Comparison of ENCODE assay signal across 21 cellular contexts in genomic region chr18:58712930-58713329, GRCh38.
"Had no signal": no experiment of that assay in that cellular context is flagged by ENCODE, and none has a peak within 500 bp of the region (broad histone marks: within the 10 kb centered on the region; RNA-seq: fewer than 3 reads in every experiment).

No MANE protein-coding gene starts in this region.

- DNase-seq: activated CD4-positive, alpha-beta T cell treated with anti-CD3 and anti-CD28 coated beads, Interleukin-2, amount 10 ng/mL, durations not matched to agents 7 days and 5 days; activated CD8-positive, alpha-beta memory T cell treated with anti-CD3 and anti-CD28 coated beads for 24 hours; activated CD8-positive, alpha-beta memory T cell treated with anti-CD3 and anti-CD28 coated beads, Interleukin-2, amount 50 U/mL, for 48 hours; activated gamma-delta T cell; activated naive CD8-positive, alpha-beta T cell treated with anti-CD3 and anti-CD28 coated beads, Interleukin-2, amount 10 ng/mL, durations not matched to agents 7 days and 5 days; cortex of kidney; heart right ventricle; islet precursor cell; left cardiac atrium; posterior cingulate gyrus; sigmoid colon; stimulated activated CD4-positive, alpha-beta T cell treated with anti-CD3 and anti-CD28 coated beads, Interleukin-15, amount 100 ng/mL, for 24 hours; stimulated activated naive B cell treated with anti-CD40 and anti-IgM and Interleukin-4, amounts not matched to agents 10 μg/mL and 1 μg/mL and 100 μg/mL, for 72 hours; SW 1271; trophoblast cell; uterus had no signal

- H3K4me3 Mint-ChIP-seq: activated CD4-positive, alpha-beta T cell treated with anti-CD3 and anti-CD28 coated beads, Interleukin-2, amount 10 ng/mL, durations not matched to agents 7 days and 5 days; activated naive CD8-positive, alpha-beta T cell treated with anti-CD3 and anti-CD28 coated beads, Interleukin-2, amount 10 ng/mL, durations not matched to agents 7 days and 5 days; activated T-helper 1 cell treated with anti-CD3 and anti-CD28 coated beads, Interleukin-12 subunit alpha, Interleukin-12 subunit beta, Interleukin-2, Interleukin-4 antibody, amounts not matched to agents 30 ng/mL and 10 ng/mL and 1 ng/mL, durations not matched to agents 14 hours and 24 hours and 36 hours; neural progenitor cell; stimulated activated naive B cell treated with anti-CD40 and anti-IgM and Interleukin-4, amounts not matched to agents 10 μg/mL and 1 μg/mL and 100 μg/mL, for 72 hours had no signal

- H3K9me3 ChIP-seq: heart right ventricle, sigmoid colon, uterus had no signal

- H3K4me3 ChIP-seq: heart right ventricle, neural progenitor cell, sigmoid colon, smooth muscle cell, uterus had no signal

- H3K27ac ChIP-seq: epithelial cell of prostate, heart right ventricle, neural progenitor cell, sigmoid colon, uterus had no signal

- H3K27me3 Mint-ChIP-seq: activated CD4-positive, alpha-beta T cell treated with anti-CD3 and anti-CD28 coated beads, Interleukin-2, amount 10 ng/mL, durations not matched to agents 7 days and 5 days; activated naive CD8-positive, alpha-beta T cell treated with anti-CD3 and anti-CD28 coated beads, Interleukin-2, amount 10 ng/mL, durations not matched to agents 7 days and 5 days; stimulated activated naive B cell treated with anti-CD40 and anti-IgM and Interleukin-4, amounts not matched to agents 10 μg/mL and 1 μg/mL and 100 μg/mL, for 72 hours had no signal

- H3K27me3 ChIP-seq: heart right ventricle, neural progenitor cell, sigmoid colon, uterus had no signal

- ATAC-seq: activated CD4-positive, CD25-positive, alpha-beta regulatory T cell treated with anti-CD3 and anti-CD28 coated beads, Interleukin-2, amount 50 U/mL, for 24 hours; heart right ventricle; left cardiac atrium; stimulated activated naive B cell treated with anti-CD40 and anti-IgM and Interleukin-4, amounts not matched to agents 10 μg/mL and 1 μg/mL and 100 μg/mL, for 72 hours had no signal

- H3K4me1 ChIP-seq: neural progenitor cell, sigmoid colon, uterus had no signal

- H3K27ac Mint-ChIP-seq: activated CD4-positive, alpha-beta T cell treated with anti-CD3 and anti-CD28 coated beads, Interleukin-2, amount 10 ng/mL, durations not matched to agents 7 days and 5 days; activated T-helper 1 cell treated with anti-CD3 and anti-CD28 coated beads, Interleukin-12 subunit alpha, Interleukin-12 subunit beta, Interleukin-2, Interleukin-4 antibody, amounts not matched to agents 30 ng/mL and 10 ng/mL and 1 ng/mL, durations not matched to agents 14 hours and 24 hours and 36 hours; neural progenitor cell; stimulated activated naive B cell treated with anti-CD40 and anti-IgM and Interleukin-4, amounts not matched to agents 10 μg/mL and 1 μg/mL and 100 μg/mL, for 72 hours had no signal

- H3K9me3 Mint-ChIP-seq: activated CD4-positive, alpha-beta T cell treated with anti-CD3 and anti-CD28 coated beads, Interleukin-2, amount 10 ng/mL, durations not matched to agents 7 days and 5 days; activated naive CD8-positive, alpha-beta T cell treated with anti-CD3 and anti-CD28 coated beads, Interleukin-2, amount 10 ng/mL, durations not matched to agents 7 days and 5 days; activated T-helper 1 cell treated with anti-CD3 and anti-CD28 coated beads, Interleukin-12 subunit alpha, Interleukin-12 subunit beta, Interleukin-2, Interleukin-4 antibody, amounts not matched to agents 30 ng/mL and 10 ng/mL and 1 ng/mL, durations not matched to agents 14 hours and 24 hours and 36 hours; neural progenitor cell; stimulated activated naive B cell treated with anti-CD40 and anti-IgM and Interleukin-4, amounts not matched to agents 10 μg/mL and 1 μg/mL and 100 μg/mL, for 72 hours had no signal
